ENCODE assay signal across 12 cellular contexts in the genomic region with DNA sequence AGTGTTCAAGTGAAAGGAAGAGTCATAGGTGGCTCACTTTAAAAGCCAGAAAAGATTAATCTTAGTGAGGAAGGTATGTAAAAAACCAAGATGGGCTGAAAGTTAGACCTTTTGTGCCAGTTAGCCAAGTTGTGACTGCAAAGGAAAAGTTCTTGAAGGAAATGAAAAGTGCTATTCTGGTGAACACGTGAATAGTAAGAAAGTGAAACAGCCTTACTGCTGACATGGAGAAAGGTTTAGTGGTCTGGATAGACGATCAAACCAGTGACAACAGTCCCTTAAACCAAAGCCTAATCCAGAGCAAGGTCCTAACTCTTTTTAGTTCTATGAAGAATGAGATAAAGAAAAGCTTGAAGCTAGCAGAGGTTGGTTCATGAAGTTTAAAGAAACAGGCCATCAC.
A peak's percentile ranks its signal among the peaks of the same experiment; 100 is the strongest.
DNase-seq lines count a peak whose midpoint lies in the region; ATAC-seq and TF ChIP-seq lines count a peak whose summit lies in the region.
"Had no signal": no experiment of that assay in that cellular context is flagged by ENCODE, and none has a peak within 500 bp of the region (broad histone marks: within the 10 kb centered on the region; RNA-seq: fewer than 3 reads in every experiment).

No MANE protein-coding gene starts in this region.

- H3K27ac ChIP-seq in GM23338 (ENCODE audit: low read depth) (no peak overlapping the region), osteoblast (ENCODE audit: low read depth, low read length) (no peak overlapping the region)

- no peaks in the 10 kb centered on the region for H3K9me2 ChIP-seq in GM23338 (ENCODE audit: insufficient read depth)

- H3K4me3 ChIP-seq in GM23338, result no peak overlapping the region
- no peak overlapping the region for H3K4me3 ChIP-seq in osteoblast (ENCODE audit: insufficient read depth, low read length)

- H3K4me1 ChIP-seq in GM23338 (ENCODE audit: insufficient read depth) (no peaks in the 10 kb centered on the region), osteoblast (ENCODE audit: insufficient read depth, low read length) (no peaks in the 10 kb centered on the region)

- no peaks in the 10 kb centered on the region for H3K9me3 ChIP-seq in osteoblast (ENCODE audit: low read depth, low read length)

- H3K27ac Mint-ChIP-seq in GM23338, result no peak overlapping the region
- no peak overlapping the region for H3K27ac Mint-ChIP-seq in T-helper 2 cell treated with Interferon-gamma antibody and Interleukin-4, amounts not matched to agents 5 μg/mL and 100 μg/mL, for 36 hours
- H3K27ac Mint-ChIP-seq: CD4-positive, CD25-positive, alpha-beta regulatory T cell had no signal

- H3K4me3 Mint-ChIP-seq in GM23338, result no peak overlapping the region
- H3K4me3 Mint-ChIP-seq in T-helper 2 cell treated with Interferon-gamma antibody and Interleukin-4, amounts not matched to agents 5 μg/mL and 100 μg/mL, for 36 hours, result no peak overlapping the region

- no peaks in the 10 kb centered on the region for H3K36me3 ChIP-seq in GM23338 (ENCODE audit: insufficient read depth)
- no peaks in the 10 kb centered on the region for H3K36me3 ChIP-seq in osteoblast (ENCODE audit: insufficient read depth, low read length)

- no peaks in the 10 kb centered on the region for H4K20me1 ChIP-seq in GM23338 (replicated peaks; ENCODE audit: insufficient read depth)
- H4K20me1 ChIP-seq in osteoblast (ENCODE audit: insufficient read depth, low read length), result no peaks in the 10 kb centered on the region

- H3K79me2 ChIP-seq in GM23338 (replicated peaks; ENCODE audit: insufficient read depth) (no peaks in the 10 kb centered on the region), osteoblast (ENCODE audit: insufficient read depth, low read length) (no peaks in the 10 kb centered on the region)

- peaks cover 2% of the 10 kb centered on the region; the same call in 1 of the 3 replicates for H3K4me1 Mint-ChIP-seq in GM23338
- peaks cover 2% of the 10 kb centered on the region for H3K4me1 Mint-ChIP-seq in T-helper 2 cell treated with Interferon-gamma antibody and Interleukin-4, amounts not matched to agents 5 μg/mL and 100 μg/mL, for 36 hours (ENCODE audit: low read depth)
- H3K4me1 Mint-ChIP-seq: CD4-positive, CD25-positive, alpha-beta regulatory T cell had no signal

- H3K4me2 ChIP-seq in GM23338 (no peak overlapping the region), osteoblast (ENCODE audit: insufficient read depth, low read length) (no peak overlapping the region)

- H3F3A ChIP-seq in GM23338 (replicated peaks; ENCODE audit: low read depth), result no peaks in the 10 kb centered on the region

- H3K27me3 ChIP-seq in GM23338 (ENCODE audit: insufficient read depth) (no peaks in the 10 kb centered on the region), osteoblast (ENCODE audit: insufficient read depth, low read length) (no peaks in the 10 kb centered on the region)

- peak overlapping the region; percentile 78 for H2AFZ ChIP-seq in GM23338
- peak overlapping the region; percentile 35 for H2AFZ ChIP-seq in osteoblast (ENCODE audit: low read length)

- DNase-seq in GM23338 (ENCODE audit: low spot score) (no peak), osteoblast (ENCODE audit: insufficient read length, low spot score, missing footprints) (no peak), head of caudate nucleus (no peak)
- DNase-seq in T-helper 2 cell treated with Interferon-gamma antibody and Interleukin-4, amounts not matched to agents 5 μg/mL and 100 μg/mL, for 36 hours (ENCODE audit: low spot score), result no peak
- DNase-seq in central memory CD4-positive, alpha-beta T cell, result no peak
- DNase-seq: activated CD4-positive, alpha-beta T cell treated with anti-CD3 and anti-CD28 coated beads for 1 hour; activated T-cell treated with anti-CD3 and anti-CD28 coated beads for 4 hours; CD4-positive, CD25-positive, alpha-beta regulatory T cell; NCI-H1048; posterior cingulate gyrus had no signal

- peak; percentile 60 for ATAC-seq in GM19025 (IDR thresholded peaks at IDR 0.05; ENCODE audit: low read depth, unreplicated experiment)
- ATAC-seq in GM23338, result no peak
- ATAC-seq in HG03342 (IDR thresholded peaks at IDR 0.05; ENCODE audit: unreplicated experiment), result peak; percentile 57

- H3K27me3 Mint-ChIP-seq in GM23338 (ENCODE audit: insufficient read depth, low read depth, poor library complexity), result no peaks in the 10 kb centered on the region
- peaks cover 13% of the 10 kb centered on the region for H3K27me3 Mint-ChIP-seq in T-helper 2 cell treated with Interferon-gamma antibody and Interleukin-4, amounts not matched to agents 5 μg/mL and 100 μg/mL, for 36 hours (ENCODE audit: low read depth)

- no peaks in the 10 kb centered on the region for H3K36me3 Mint-ChIP-seq in GM23338 (ENCODE audit: low read depth)
- H3K36me3 Mint-ChIP-seq in T-helper 2 cell treated with Interferon-gamma antibody and Interleukin-4, amounts not matched to agents 5 μg/mL and 100 μg/mL, for 36 hours (ENCODE audit: low read depth), result no peaks in the 10 kb centered on the region
- H3K36me3 Mint-ChIP-seq: CD4-positive, CD25-positive, alpha-beta regulatory T cell had no signal

- no peaks in the 10 kb centered on the region for H3K9me3 Mint-ChIP-seq in GM23338
- no peaks in the 10 kb centered on the region for H3K9me3 Mint-ChIP-seq in T-helper 2 cell treated with Interferon-gamma antibody and Interleukin-4, amounts not matched to agents 5 μg/mL and 100 μg/mL, for 36 hours

- TF ChIP-seq CTCF in GM23338 (conservative IDR thresholded peaks at IDR 0.05; ENCODE audit: low read depth in 2 of 2) (no peak), osteoblast (IDR thresholded peaks at IDR 0.05; ENCODE audit: extremely low read depth, low read depth, low read length) (no peak)

- intact Hi-C loops in head of caudate nucleus (cut with DNase I), result loop anchor here (10.0 kb wide), 1 partner anchor 393 kb away; no protein-coding TSS in a partner anchor

TF ChIP-seq in GM23338, 12 proteins besides CTCF, POLR2A, EP300 and RAD21:
- no peak for TF ChIP-seq ZNF114 (CRISPR knock-in tag; IDR thresholded peaks at IDR 0.05)
- no peak for TF ChIP-seq STAT1 (IDR thresholded peaks at IDR 0.05; ENCODE audit: unreplicated experiment)
- no peak for TF ChIP-seq EZH2phosphoT487 (IDR thresholded peaks at IDR 0.05; ENCODE audit: unreplicated experiment)
- no peak for TF ChIP-seq JUNB (IDR thresholded peaks at IDR 0.05; ENCODE audit: unreplicated experiment)
